In the genomic region with DNA sequence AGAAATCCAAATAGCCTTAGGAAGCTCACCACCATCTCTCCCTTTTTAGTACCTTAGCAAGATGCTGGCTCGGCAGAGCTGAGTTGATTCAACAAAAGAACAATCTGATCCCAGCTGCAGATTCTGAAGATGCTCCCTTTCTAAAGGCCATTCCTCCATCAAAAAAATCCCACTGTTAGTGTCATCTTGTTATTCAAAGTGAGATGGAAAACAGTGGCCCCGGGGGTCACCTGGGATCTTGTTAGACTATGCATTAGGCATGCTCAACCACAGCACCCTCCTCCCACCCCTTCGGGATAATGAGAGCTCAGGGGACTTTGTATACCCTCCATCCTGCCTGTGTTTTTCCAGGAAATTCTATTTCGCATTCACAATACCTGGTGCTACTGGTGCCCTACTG, we compare ENCODE assay signal across 1 cellular context.
TF ChIP-seq lines count a peak whose summit lies in the region.

No MANE protein-coding gene starts in this region.

TF ChIP-seq in GM12878, 131 proteins besides CTCF, POLR2A, EP300 and RAD21 (continued from another document):
- TF ChIP-seq, protein P1, sequence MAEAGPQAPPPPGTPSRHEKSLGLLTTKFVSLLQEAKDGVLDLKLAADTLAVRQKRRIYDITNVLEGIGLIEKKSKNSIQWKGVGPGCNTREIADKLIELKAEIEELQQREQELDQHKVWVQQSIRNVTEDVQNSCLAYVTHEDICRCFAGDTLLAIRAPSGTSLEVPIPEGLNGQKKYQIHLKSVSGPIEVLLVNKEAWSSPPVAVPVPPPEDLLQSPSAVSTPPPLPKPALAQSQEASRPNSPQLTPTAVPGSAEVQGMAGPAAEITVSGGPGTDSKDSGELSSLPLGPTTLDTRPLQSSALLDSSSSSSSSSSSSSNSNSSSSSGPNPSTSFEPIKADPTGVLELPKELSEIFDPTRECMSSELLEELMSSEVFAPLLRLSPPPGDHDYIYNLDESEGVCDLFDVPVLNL (IDR thresholded peaks at IDR 0.05; ENCODE audit: low read depth, low read length) = no peak
- TF ChIP-seq FOS (IDR thresholded peaks at IDR 0.05; ENCODE audit: borderline replicate concordance, extremely low read depth, insufficient read length) (no peak), MEF2A (IDR thresholded peaks at IDR 0.05; ENCODE audit: insufficient read depth, low read depth, low read length) (no peak), MYB (IDR thresholded peaks at IDR 0.05; ENCODE audit: borderline replicate concordance, low read depth, low read length) (no peak), ZNF592 (IDR thresholded peaks at IDR 0.05) (no peak), ZNF24 (IDR thresholded peaks at IDR 0.05) (no peak), LARP7 (IDR thresholded peaks at IDR 0.05) (no peak), CBX5 (IDR thresholded peaks at IDR 0.05; ENCODE audit: low read depth) (no peak)
- TF ChIP-seq, protein P2, sequence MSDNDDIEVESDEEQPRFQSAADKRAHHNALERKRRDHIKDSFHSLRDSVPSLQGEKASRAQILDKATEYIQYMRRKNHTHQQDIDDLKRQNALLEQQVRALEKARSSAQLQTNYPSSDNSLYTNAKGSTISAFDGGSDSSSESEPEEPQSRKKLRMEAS (IDR thresholded peaks at IDR 0.05; ENCODE audit: low read depth, low read length) = no peak
